ENCODE assay signal across 8 cellular contexts in genomic region chr2:37877457-37878315, GRCh38. TPM values are rescaled to one million over a fixed set of nuclear protein-coding genes. Genes with fewer than 3 reads are reported as not detected.
DNase-seq lines count a peak whose midpoint lies in the region; ATAC-seq and TF ChIP-seq lines count a peak whose summit lies in the region.

No MANE protein-coding gene starts in this region.

- H3K9me3 Mint-ChIP-seq in Caco-2 (ENCODE audit: unreplicated experiment), result no peaks in the 10 kb centered on the region
- no peaks in the 10 kb centered on the region for H3K9me3 Mint-ChIP-seq in activated T-cell treated with anti-CD3 and anti-CD28 coated beads, Interleukin-2, amount 50 U/mL, for 72 hours

- no peak overlapping the region for H3K27ac Mint-ChIP-seq in Caco-2 (ENCODE audit: unreplicated experiment)
- H3K27ac Mint-ChIP-seq in activated T-cell treated with anti-CD3 and anti-CD28 coated beads, Interleukin-2, amount 50 U/mL, for 72 hours, result no peak overlapping the region

- TF ChIP-seq CTCF in Caco-2 (IDR thresholded peaks at IDR 0.05; ENCODE audit: insufficient read depth in 1 of 2, low read depth in 1 of 2, low read length in 1 of 2, severe bottlenecking in 1 of 2, unreplicated experiment in 1 of 2), result peak; percentile 68 to 80
- peak; percentile 62 for TF ChIP-seq CTCF in cardiac muscle cell (IDR thresholded peaks at IDR 0.05; ENCODE audit: low read depth, low read length)

- H3K36me3 ChIP-seq in Caco-2 (ENCODE audit: control insufficient read depth, insufficient read depth, low read length) (no peaks in the 10 kb centered on the region), GM23248 (ENCODE audit: low read depth) (no peaks in the 10 kb centered on the region), cardiac muscle cell (no peaks in the 10 kb centered on the region)

- H3K4me1 ChIP-seq in Caco-2 (no peaks in the 10 kb centered on the region; the same call in 1 of the 2 replicates), GM23248 (ENCODE audit: insufficient read depth) (peaks cover 6% of the 10 kb centered on the region), cardiac muscle cell (ENCODE audit: low read depth) (peaks cover 16% of the 10 kb centered on the region)

- CTCF ChIA-PET in Caco-2 (lab: Charles Lee), result interaction anchor here (0.5 to 4.9 kb wide), 43 partner anchors 9 to 537 kb away, joined by 3 to 94 read pairs (median 4); no protein-coding TSS in a partner anchor

- H4K20me1 ChIP-seq in GM23248 (ENCODE audit: insufficient read depth), result no peaks in the 10 kb centered on the region

- peak overlapping the region; percentile 62 for H2AFZ ChIP-seq in GM23248

- H3K4me3 ChIP-seq in Caco-2 (ENCODE audit: low read depth, low read length) (no peak overlapping the region), GM23248 (peak overlapping the region; percentile 58), cardiac muscle cell (no peak overlapping the region)

- peak overlapping the region; percentile 65 for H3K9ac ChIP-seq in GM23248

- 29 to 31% methylated on average over 12 of the region's 12 CpGs for WGBS in GM23248 (ENCODE audit: low coverage in 1 of 2, low lambda C conversion rate in 2 of 2, missing lambda C conversion rate in 2 of 2), 2 experiments

- H3K4me1 Mint-ChIP-seq in Caco-2 (ENCODE audit: low read depth, unreplicated experiment), result peaks cover 9% of the 10 kb centered on the region
- peaks cover 29% of the 10 kb centered on the region for H3K4me1 Mint-ChIP-seq in activated T-cell treated with anti-CD3 and anti-CD28 coated beads, Interleukin-2, amount 50 U/mL, for 72 hours (ENCODE audit: low read depth)

- BruUV-seq in Caco-2 (replicated peaks; lab: Mats Ljungman, UMichigan), result no TSS peak

- no peaks in the 10 kb centered on the region for H3K9me2 ChIP-seq in GM23248 (ENCODE audit: insufficient read depth)

- DNase-seq in Caco-2 (peak in 1 of 2 experiments; percentile 74), GM23248 (peak; percentile 79), NCI-H2171 treated with DMSO at 0.1 percent for 48 hours (lab: John Stamatoyannopoulos, UW) (peak; percentile 80), cardiac muscle cell (ENCODE audit: low read depth in 1 of 2, low spot score in 1 of 2) (peak; percentile 79), putamen (ENCODE audit: low spot score) (peak; percentile 47), T1000 (lab: John Stamatoyannopoulos, UW) (no peak)
- peak in 1 of 2 donors; percentile 57 for DNase-seq in activated T-cell treated with anti-CD3 and anti-CD28 coated beads, Interleukin-2, amount 50 U/mL, for 72 hours

- H3K4me2 ChIP-seq in GM23248 (ENCODE audit: unreplicated experiment), result peak overlapping the region; percentile 87

- H3K27me3 ChIP-seq in Caco-2 (replicated peaks; ENCODE audit: control insufficient read depth, insufficient read depth, low read length), result no peaks in the 10 kb centered on the region
- H3K27me3 ChIP-seq in GM23248 (replicated peaks; ENCODE audit: insufficient read depth), result no peaks in the 10 kb centered on the region
- H3K27me3 ChIP-seq in cardiac muscle cell, result peaks cover 12% of the 10 kb centered on the region

- in situ Hi-C loops in GM23248 (cut with MboI), result loop anchor here (5.0 kb wide), 1 partner anchor 480 kb away; no protein-coding TSS in a partner anchor

- no peaks in the 10 kb centered on the region for H3F3A ChIP-seq in GM23248 (ENCODE audit: insufficient read depth)

- H3K9me3 ChIP-seq in Caco-2 (no peaks in the 10 kb centered on the region), GM23248 (ENCODE audit: low read depth) (no peaks in the 10 kb centered on the region), cardiac muscle cell (ENCODE audit: low read depth) (no peaks in the 10 kb centered on the region)

- intact Hi-C loops in Caco-2 (cut with micrococcal nuclease; ENCODE audit: unreplicated experiment), result loop anchor here (1.0 to 5.0 kb wide), 6 partner anchors 45 to 481 kb away; no protein-coding TSS in a partner anchor

- POLR2A ChIA-PET in Caco-2 (lab: Charles Lee), result interaction anchor here (0.5 to 0.6 kb wide), 2 partner anchors 466 to 828 kb away, joined by 3 to 8 read pairs; no protein-coding TSS in a partner anchor

- ATAC-seq in activated T-cell treated with anti-CD3 and anti-CD28 coated beads, Interleukin-2, amount 50 U/mL, for 72 hours (replicated peaks in 1 of 2), result peak; percentile 67 to 76
- ATAC-seq in HG02840 (IDR thresholded peaks at IDR 0.05; ENCODE audit: low FRiP score, unreplicated experiment), result no peak

- no peaks in the 10 kb centered on the region for H3K27me3 Mint-ChIP-seq in Caco-2 (ENCODE audit: insufficient read depth, unreplicated experiment)
- H3K27me3 Mint-ChIP-seq in activated T-cell treated with anti-CD3 and anti-CD28 coated beads, Interleukin-2, amount 50 U/mL, for 72 hours (ENCODE audit: low read depth), result peaks cover 33% of the 10 kb centered on the region

- no peak overlapping the region for H3K4me3 Mint-ChIP-seq in Caco-2 (ENCODE audit: unreplicated experiment)
- H3K4me3 Mint-ChIP-seq in activated T-cell treated with anti-CD3 and anti-CD28 coated beads, Interleukin-2, amount 50 U/mL, for 72 hours, result no peak overlapping the region

- no peak overlapping the region for H3K27ac ChIP-seq in GM23248
- no peak overlapping the region for H3K27ac ChIP-seq in cardiac muscle cell

- no peaks in the 10 kb centered on the region for H3K36me3 Mint-ChIP-seq in Caco-2 (ENCODE audit: insufficient read depth, unreplicated experiment)
- H3K36me3 Mint-ChIP-seq in activated T-cell treated with anti-CD3 and anti-CD28 coated beads, Interleukin-2, amount 50 U/mL, for 72 hours (ENCODE audit: insufficient read depth in 2 of 2), result no peaks in the 10 kb centered on the region

- no peaks in the 10 kb centered on the region for H3K79me2 ChIP-seq in GM23248 (ENCODE audit: insufficient read depth)

RNA-seq across cellular contexts. Expression of gene RMDN2, which starts 47.4 kb away (rescaled TPM):
- 4.3 and 4.4 TPM in 2 replicates for total RNA-seq in Caco-2 (2022)
- 2.5 and 5.8 TPM in 2 replicates for total RNA-seq in GM23248 (2014; rRNA removed; shearing (Covaris generic))
- 9.3 and 11.1 TPM in 2 replicates for polyA plus RNA-seq in GM23248 (2016; fragmentation: Nextera tagmentation; extraction: Ambion mirVana)
- total RNA-seq in activated T-cell treated with anti-CD3 and anti-CD28 coated beads, Interleukin-2, amount 50 U/mL, for 72 hours, result 1 to 10 TPM; 1.4 to 2.6 TPM
- total RNA-seq in cardiac muscle cell, result 3.0 and 4.2 TPM in 2 replicates
- 2.3 and 3.6 TPM in 2 replicates for polyA plus RNA-seq in cardiac muscle cell
